ENCODE assay signal across 10 cellular contexts in the genomic region with DNA sequence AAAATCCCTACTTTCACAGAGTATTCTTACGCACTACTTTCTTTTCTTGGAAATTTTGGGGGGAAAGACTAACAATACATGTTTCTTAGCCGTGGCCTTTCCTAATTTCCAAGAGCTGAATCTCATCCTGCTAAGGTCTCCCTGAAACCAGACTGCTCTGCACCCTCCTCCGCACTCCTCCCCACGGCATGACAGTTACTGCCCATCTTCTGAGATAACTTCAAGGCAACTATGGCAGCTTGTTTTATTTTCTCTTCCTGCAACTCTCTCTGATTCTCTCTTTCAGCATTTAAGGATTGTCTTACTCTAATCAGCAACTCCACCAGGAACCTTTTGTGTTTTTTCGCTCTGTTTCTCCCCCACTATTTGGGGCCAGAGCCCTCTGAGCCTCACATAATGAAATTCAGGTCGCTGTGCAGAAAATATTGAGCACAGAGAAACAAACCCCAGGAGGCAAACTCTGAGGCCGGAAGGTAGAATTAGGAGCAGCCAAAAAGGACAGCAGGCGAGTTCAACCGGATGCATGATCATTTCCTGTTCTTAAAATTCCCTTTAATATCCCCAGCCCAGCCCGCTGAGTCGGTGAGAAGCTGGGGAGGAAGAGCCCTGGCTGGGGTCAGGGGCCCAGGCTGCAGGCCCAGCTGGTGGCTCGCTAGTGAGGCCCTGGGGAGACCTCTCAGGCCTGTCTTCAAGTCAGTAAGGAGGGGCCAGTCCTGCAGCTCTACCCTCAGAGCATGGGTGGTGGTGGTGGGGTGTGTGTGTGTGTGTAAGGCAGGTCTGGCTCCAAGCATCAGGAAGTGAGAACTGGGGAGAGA.
DNase-seq lines count a peak whose midpoint lies in the region; ATAC-seq and TF ChIP-seq lines count a peak whose summit lies in the region.
"Had no signal": no experiment of that assay in that cellular context is flagged by ENCODE, and none has a peak within 500 bp of the region (broad histone marks: within the 10 kb centered on the region; RNA-seq: fewer than 3 reads in every experiment).

No MANE protein-coding gene starts in this region.

- H3K27me3 Mint-ChIP-seq in MCF 10A (ENCODE audit: insufficient read depth, unreplicated experiment) (no peaks in the 10 kb centered on the region), type B pancreatic cell (peaks cover 3% of the 10 kb centered on the region)

- H3K27ac Mint-ChIP-seq in MCF 10A (ENCODE audit: low read depth, unreplicated experiment) (peak overlapping the region; percentile 87), type B pancreatic cell (peak overlapping the region; percentile 7)
- H3K27ac Mint-ChIP-seq: activated T-helper 17 cell treated with anti-CD3 and anti-CD28 coated beads, Interleukin-2, amount 50 U/mL, for 72 hours had no signal

- DNase-seq in MCF 10A (ENCODE audit: unreplicated experiment) (peak; percentile 38), breast epithelium (ENCODE audit: low spot score in 2 of 2) (no peak), adipocyte (ENCODE audit: low read depth) (no peak), hepatic stellate cell (ENCODE audit: low spot score) (peak; percentile 37), type B pancreatic cell (ENCODE audit: extremely low spot score, unreplicated experiment) (no peak), kidney tubule cell (ENCODE audit: low spot score) (no peak), C1 segment of cervical spinal cord (lab: John Stamatoyannopoulos, UW) (no peak)
- DNase-seq: erythroblast had no signal

- H3K36me3 ChIP-seq in breast epithelium: no peaks in the 10 kb centered on the region
- H3K36me3 ChIP-seq in adipocyte (ENCODE audit: control insufficient read depth, insufficient read depth, low read length, severe bottlenecking): no peaks in the 10 kb centered on the region

- CTCF ChIA-PET in MCF 10A (lab: Yijun Ruan, JAX): interaction anchor here (0.7 to 0.9 kb wide), 2 partner anchors 10 to 117 kb away, joined by 4 to 6 read pairs; no protein-coding TSS in a partner anchor

- TF ChIP-seq CTCF in MCF 10A (IDR thresholded peaks at IDR 0.05; ENCODE audit: unreplicated experiment): no peak
- TF ChIP-seq CTCF in breast epithelium (IDR thresholded peaks at IDR 0.05): no peak
- TF ChIP-seq CTCF in type B pancreatic cell (conservative IDR thresholded peaks at IDR 0.05): no peak

- H3K4me3 ChIP-seq in breast epithelium (no peak overlapping the region), adipocyte (ENCODE audit: low read length) (no peak overlapping the region)

- H3K4me3 Mint-ChIP-seq in MCF 10A (ENCODE audit: unreplicated experiment) (no peak overlapping the region), type B pancreatic cell (peak overlapping the region; percentile 28)
- H3K4me3 Mint-ChIP-seq: activated T-helper 17 cell treated with anti-CD3 and anti-CD28 coated beads, Interleukin-2, amount 50 U/mL, for 72 hours had no signal

- H3K27me3 ChIP-seq in breast epithelium: no peaks in the 10 kb centered on the region
- no peaks in the 10 kb centered on the region for H3K27me3 ChIP-seq in adipocyte (replicated peaks; ENCODE audit: control insufficient read depth, insufficient read depth, low read length)

- intact Hi-C loops in MCF 10A (cut with micrococcal nuclease): no loop called here
- intact Hi-C loops in breast epithelium (cut with DNase I; ENCODE audit: low total_unique reads): no loop called here

- H3K4me1 Mint-ChIP-seq in MCF 10A (ENCODE audit: insufficient read depth, unreplicated experiment) (peaks cover 55% of the 10 kb centered on the region), type B pancreatic cell (ENCODE audit: unreplicated experiment) (peaks cover 58% of the 10 kb centered on the region)
- H3K4me1 Mint-ChIP-seq: activated T-helper 17 cell treated with anti-CD3 and anti-CD28 coated beads, Interleukin-2, amount 50 U/mL, for 72 hours had no signal

- POLR2A ChIA-PET in MCF 10A (lab: Yijun Ruan, JAX): interaction anchor here (0.6 to 0.9 kb wide), 2 partner anchors 11 to 119 kb away, joined by 3 to 5 read pairs; no protein-coding TSS in a partner anchor

- TF ChIP-seq POLR2A in breast epithelium (IDR thresholded peaks at IDR 0.05): no peak

- no TSS peak for BruUV-seq in MCF 10A (replicated peaks; lab: Mats Ljungman, UMichigan)

- no peaks in the 10 kb centered on the region for H3K9me3 ChIP-seq in breast epithelium
- H3K9me3 ChIP-seq in adipocyte (ENCODE audit: control insufficient read depth, low read length): no peaks in the 10 kb centered on the region

- no peak overlapping the region for H3K27ac ChIP-seq in breast epithelium

- H3K36me3 Mint-ChIP-seq in MCF 10A (ENCODE audit: insufficient read depth, unreplicated experiment) (no peaks in the 10 kb centered on the region), type B pancreatic cell (no peaks in the 10 kb centered on the region)

- no peaks in the 10 kb centered on the region for H3K9me3 Mint-ChIP-seq in MCF 10A (ENCODE audit: unreplicated experiment)
- H3K9me3 Mint-ChIP-seq in type B pancreatic cell: no peaks in the 10 kb centered on the region
- H3K9me3 Mint-ChIP-seq: activated T-helper 17 cell treated with anti-CD3 and anti-CD28 coated beads, Interleukin-2, amount 50 U/mL, for 72 hours had no signal

- ATAC-seq in HG03175 (IDR thresholded peaks at IDR 0.05; ENCODE audit: unreplicated experiment): no peak
- ATAC-seq: activated T-helper 17 cell treated with anti-CD3 and anti-CD28 coated beads, Interleukin-2, amount 50 U/mL, for 72 hours had no signal

- H3K4me1 ChIP-seq in breast epithelium (no peaks in the 10 kb centered on the region), adipocyte (ENCODE audit: control insufficient read depth, insufficient read depth, low read length) (peaks cover 59% of the 10 kb centered on the region)

- peak overlapping the region; percentile 9 for H3K9ac ChIP-seq in adipocyte (ENCODE audit: low read length)

Comparison
In these comparisons a context has a peak if more than half of its experiments do, and no peak if none do; other contexts are left out.
1. DNase-seq: peak in MCF 10A (single experiment) and hepatic stellate cell (single experiment); none in breast epithelium (0 of 2), adipocyte (single experiment), type B pancreatic cell (single experiment), kidney tubule cell (single experiment) and C1 segment of cervical spinal cord (0 of 14).